ENCODE assay signal across 28 cellular contexts in genomic region chr5:78881884-78882283, GRCh38.
"Had no signal": no experiment of that assay in that cellular context is flagged by ENCODE, and none has a peak within 500 bp of the region (broad histone marks: within the 10 kb centered on the region; RNA-seq: fewer than 3 reads in every experiment).

No MANE protein-coding gene starts in this region.

- H3K27me3 Mint-ChIP-seq: activated CD4-positive, alpha-beta T cell treated with anti-CD3 and anti-CD28 coated beads, Interleukin-2, amount 10 ng/mL, durations not matched to agents 24 days and 14 days; activated CD8-positive, alpha-beta T cell treated with anti-CD3 and anti-CD28 coated beads for 36 hours; activated T-helper 17 cell treated with anti-CD3 and anti-CD28 coated beads, Interleukin-2, amount 50 U/mL, for 72 hours; brain had no signal

- H3K4me3 Mint-ChIP-seq: activated CD4-positive, alpha-beta T cell treated with anti-CD3 and anti-CD28 coated beads, Interleukin-2, amount 10 ng/mL, durations not matched to agents 24 days and 14 days; activated CD8-positive, alpha-beta T cell treated with anti-CD3 and anti-CD28 coated beads for 36 hours; activated naive CD4-positive, alpha-beta T cell treated with anti-CD3 and anti-CD28 coated beads for 36 hours; activated T-cell treated with anti-CD3 and anti-CD28 coated beads, Interleukin-2, amount 50 U/mL, for 72 hours; activated T-helper 17 cell treated with anti-CD3 and anti-CD28 coated beads, Interleukin-2, amount 50 U/mL, for 72 hours; brain; T-helper 1 cell treated with Interleukin-12 subunit alpha and Interleukin-12 subunit beta and Interleukin-4 antibody, amounts not matched to agents 30 μg/mL and 1 μg/mL, for 36 hours; T-helper 2 cell treated with Interferon-gamma antibody and Interleukin-4, amounts not matched to agents 5 μg/mL and 100 μg/mL, for 36 hours had no signal

- ATAC-seq: activated CD8-positive, alpha-beta T cell treated with anti-CD3 and anti-CD28 coated beads for 36 hours; activated naive CD4-positive, alpha-beta T cell treated with anti-CD3 and anti-CD28 coated beads, Interleukin-2, amount 50 U/mL, for 72 hours; activated T-cell treated with anti-CD3 and anti-CD28 coated beads, Interleukin-2, amount 50 U/mL, for 72 hours; activated T-helper 17 cell treated with anti-CD3 and anti-CD28 coated beads, Interleukin-2, amount 50 U/mL, for 72 hours had no signal

- H3K4me1 Mint-ChIP-seq: activated CD4-positive, alpha-beta T cell treated with anti-CD3 and anti-CD28 coated beads, Interleukin-2, amount 10 ng/mL, durations not matched to agents 24 days and 14 days; activated T-helper 17 cell treated with anti-CD3 and anti-CD28 coated beads, Interleukin-2, amount 50 U/mL, for 72 hours; brain had no signal

- H3K27ac Mint-ChIP-seq: activated CD4-positive, alpha-beta T cell treated with anti-CD3 and anti-CD28 coated beads, Interleukin-2, amount 10 ng/mL, durations not matched to agents 24 days and 14 days; activated CD8-positive, alpha-beta T cell treated with anti-CD3 and anti-CD28 coated beads for 36 hours; activated naive CD4-positive, alpha-beta T cell treated with anti-CD3 and anti-CD28 coated beads for 36 hours; activated naive CD4-positive, alpha-beta T cell treated with anti-CD3 and anti-CD28 coated beads, Interleukin-2, amount 50 U/mL, for 72 hours; activated T-cell treated with anti-CD3 and anti-CD28 coated beads, Interleukin-2, amount 50 U/mL, for 72 hours; activated T-helper 17 cell treated with anti-CD3 and anti-CD28 coated beads, Interleukin-2, amount 50 U/mL, for 72 hours; brain; T-helper 1 cell treated with Interleukin-12 subunit alpha and Interleukin-12 subunit beta and Interleukin-4 antibody, amounts not matched to agents 30 μg/mL and 1 μg/mL, for 36 hours; T-helper 2 cell treated with Interferon-gamma antibody and Interleukin-4, amounts not matched to agents 5 μg/mL and 100 μg/mL, for 36 hours had no signal

- H3K9me3 Mint-ChIP-seq: activated CD4-positive, alpha-beta T cell treated with anti-CD3 and anti-CD28 coated beads, Interleukin-2, amount 10 ng/mL, durations not matched to agents 24 days and 14 days; activated CD8-positive, alpha-beta T cell treated with anti-CD3 and anti-CD28 coated beads for 36 hours; activated naive CD4-positive, alpha-beta T cell treated with anti-CD3 and anti-CD28 coated beads for 36 hours; activated naive CD4-positive, alpha-beta T cell treated with anti-CD3 and anti-CD28 coated beads, Interleukin-2, amount 50 U/mL, for 72 hours; activated T-cell treated with anti-CD3 and anti-CD28 coated beads, Interleukin-2, amount 50 U/mL, for 72 hours; activated T-helper 17 cell treated with anti-CD3 and anti-CD28 coated beads, Interleukin-2, amount 50 U/mL, for 72 hours; brain; T-helper 1 cell treated with Interleukin-12 subunit alpha and Interleukin-12 subunit beta and Interleukin-4 antibody, amounts not matched to agents 30 μg/mL and 1 μg/mL, for 36 hours; T-helper 2 cell treated with Interferon-gamma antibody and Interleukin-4, amounts not matched to agents 5 μg/mL and 100 μg/mL, for 36 hours had no signal

- H3K27ac ChIP-seq: adrenal gland, SJSA1 had no signal

- H3K4me3 ChIP-seq: adrenal gland, SJSA1 had no signal

- DNase-seq: activated CD4-positive, alpha-beta T cell treated with anti-CD3 and anti-CD28 coated beads, Interleukin-2, amount 10 ng/mL, durations not matched to agents 24 days and 14 days; activated CD4-positive, alpha-beta T cell treated with anti-CD3 and anti-CD28 coated beads, Interleukin-2, amount 50 U/mL, for 4 hours; activated CD8-positive, alpha-beta T cell treated with anti-CD3 and anti-CD28 coated beads for 36 hours; activated effector memory CD4-positive, alpha-beta T cell treated with anti-CD3 and anti-CD28 coated beads, Interleukin-2, amount 50 U/mL, for 16 hours; activated naive CD4-positive, alpha-beta T cell treated with anti-CD3 and anti-CD28 coated beads for 36 hours; activated T-cell treated with anti-CD3 and anti-CD28 coated beads, Interleukin-2, amount 50 U/mL, for 1 hour; activated T-cell treated with anti-CD3 and anti-CD28 coated beads, Interleukin-2, amount 50 U/mL, for 72 hours; adrenal gland; anterior cingulate cortex; caudate nucleus; cerebellar nuclear complex; NCI-H1105 treated with DMSO at 0.1 percent for 48 hours; NCI-H1436; NCI-H1694; NCI-H1930; NCI-H2081 treated with DMSO at 0.1 percent for 48 hours; NCI-H345; NCI-H526; NCI-H748 treated with DMSO at 0.1 percent for 48 hours; NK-92 treated with Interleukin-12 subunit alpha and Interleukin-12 subunit beta, amount 100 ng/mL, for 24 hours; SHP77; SK-N-SH had no signal

- H3K36me3 Mint-ChIP-seq: activated naive CD4-positive, alpha-beta T cell treated with anti-CD3 and anti-CD28 coated beads, Interleukin-2, amount 50 U/mL, for 72 hours had no signal
